9 cellular contexts compared by ENCODE assay signal in the genomic region with DNA sequence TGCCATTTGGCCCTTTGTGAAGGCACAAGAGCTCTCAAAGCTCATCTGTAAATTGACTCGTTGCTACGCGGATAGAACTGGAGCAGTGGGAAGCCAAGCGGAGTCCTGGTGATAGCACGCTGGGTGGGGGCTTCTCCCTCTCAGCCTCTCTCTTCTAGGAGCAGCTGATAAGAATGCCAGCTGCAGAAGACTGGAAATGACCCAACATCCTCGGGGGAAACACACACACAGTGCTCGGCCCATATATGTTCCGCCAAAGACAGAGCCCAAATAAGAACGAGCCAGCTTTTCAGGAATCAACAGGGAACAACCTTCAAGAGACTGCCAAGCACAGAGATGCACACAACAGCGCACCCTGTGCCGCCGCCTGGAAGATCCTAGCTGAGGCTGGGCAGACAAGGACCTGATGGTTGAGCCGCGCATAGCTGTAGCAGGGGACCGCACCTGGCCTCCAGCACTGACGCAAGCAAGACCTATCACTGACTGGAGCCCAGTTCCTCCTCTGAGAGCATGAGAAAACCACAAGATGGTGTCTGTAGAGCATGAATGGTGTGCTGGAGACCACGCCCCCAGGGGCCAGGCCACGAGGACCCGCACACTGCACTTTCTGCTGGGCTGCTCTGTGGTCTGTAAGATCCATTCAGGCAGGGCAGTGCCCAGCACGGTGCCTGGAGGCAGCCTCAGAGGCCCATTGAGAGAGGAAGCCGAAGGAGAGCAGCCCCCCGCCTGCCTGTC. TPM values are rescaled to one million over a fixed set of nuclear protein-coding genes. Genes with fewer than 3 reads are reported as not detected.
A peak's percentile ranks its signal among the peaks of the same experiment; 100 is the strongest.
DNase-seq lines count a peak whose midpoint lies in the region; ATAC-seq and TF ChIP-seq lines count a peak whose summit lies in the region.
"Had no signal": no experiment of that assay in that cellular context is flagged by ENCODE, and none has a peak within 500 bp of the region (broad histone marks: within the 10 kb centered on the region; RNA-seq: fewer than 3 reads in every experiment).

No MANE protein-coding gene starts in this region.

- H3K9ac ChIP-seq in endodermal cell (ENCODE audit: extremely low read depth, low read length, poor library complexity, severe bottlenecking) = peak overlapping the region; percentile 20
- H3K9ac ChIP-seq in trophoblast cell (ENCODE audit: low read length) = no peak overlapping the region

- ATAC-seq in GM21825 (IDR thresholded peaks at IDR 0.05; ENCODE audit: unreplicated experiment) (peak; percentile 32), left lobe of liver (no peak)

- TF ChIP-seq CTCF in endodermal cell (conservative IDR thresholded peaks at IDR 0.05) = no peak

- peaks cover 3% of the 10 kb centered on the region for H3K36me3 Mint-ChIP-seq in activated CD4-positive, alpha-beta T cell treated with anti-CD3 and anti-CD28 coated beads, Interleukin-2, amount 10 ng/mL, durations not matched to agents 7 days and 5 days (ENCODE audit: low read depth)
- no peaks in the 10 kb centered on the region for H3K36me3 Mint-ChIP-seq in endodermal cell (ENCODE audit: low read depth)

- H4K12ac ChIP-seq in trophoblast cell (ENCODE audit: low read depth, low read length) = no peak overlapping the region

- no peak overlapping the region for H3K23ac ChIP-seq in trophoblast cell (ENCODE audit: low read length)

- H3K27ac Mint-ChIP-seq in activated CD4-positive, alpha-beta T cell treated with anti-CD3 and anti-CD28 coated beads, Interleukin-2, amount 10 ng/mL, durations not matched to agents 7 days and 5 days = peak overlapping the region; percentile 88
- H3K27ac Mint-ChIP-seq in endodermal cell = peak overlapping the region; percentile 78

- H3K9me3 ChIP-seq in endodermal cell (ENCODE audit: control insufficient read depth, low read length) = no peaks in the 10 kb centered on the region
- H3K9me3 ChIP-seq in trophoblast cell (ENCODE audit: insufficient read depth, low read depth, low read length) = no peaks in the 10 kb centered on the region
- H3K9me3 ChIP-seq: SJSA1 had no signal

- TF ChIP-seq POLR2A in GM15510 (IDR thresholded peaks at IDR 0.05; ENCODE audit: borderline replicate concordance, extremely low read depth, insufficient read length) = peak; percentile 81

- H2AFZ ChIP-seq in trophoblast cell (ENCODE audit: insufficient read depth, low read length, poor library complexity) = peak overlapping the region; percentile 17

- H4K91ac ChIP-seq in trophoblast cell (ENCODE audit: low read depth, low read length) = no peak overlapping the region

- H3K18ac ChIP-seq in trophoblast cell (ENCODE audit: low read length) = no peak overlapping the region

- H3K79me1 ChIP-seq in trophoblast cell (ENCODE audit: low read length) = no peaks in the 10 kb centered on the region

- WGBS in endodermal cell (ENCODE audit: insufficient coverage in 1 of 2, insufficient read length in 1 of 2), 2 experiments = 88% methylated on average over 21 to 22 of the region's 22 CpGs
- no CpG with 5 or more reads among the region's 22 CpGs for WGBS in trophoblast cell (ENCODE audit: extremely low coverage, insufficient coverage, insufficient read length)

- peak overlapping the region; percentile 40 for H3K4ac ChIP-seq in trophoblast cell (ENCODE audit: low read depth, low read length)

- CTCF ChIA-PET in activated CD4-positive, alpha-beta T cell treated with anti-CD3 and anti-CD28 coated beads, Interleukin-2, amount 10 ng/mL, durations not matched to agents 7 days and 5 days (lab: Charles Lee) = interaction anchor here (0.6 to 1.9 kb wide), 8 partner anchors 10 to 214 kb away, joined by 3 to 4 read pairs (median 4); no protein-coding TSS in a partner anchor

- no peaks in the 10 kb centered on the region for H3K36me3 ChIP-seq in endodermal cell (ENCODE audit: control insufficient read depth, insufficient read depth, low read length)
- no peaks in the 10 kb centered on the region for H3K36me3 ChIP-seq in trophoblast cell (ENCODE audit: control insufficient read depth in 1 of 2, insufficient read depth in 2 of 2, low read length in 2 of 2)

- H3K9me3 Mint-ChIP-seq in activated CD4-positive, alpha-beta T cell treated with anti-CD3 and anti-CD28 coated beads, Interleukin-2, amount 10 ng/mL, durations not matched to agents 7 days and 5 days = no peaks in the 10 kb centered on the region
- no peaks in the 10 kb centered on the region for H3K9me3 Mint-ChIP-seq in endodermal cell

- peaks cover 90% of the 10 kb centered on the region for H3K4me1 Mint-ChIP-seq in activated CD4-positive, alpha-beta T cell treated with anti-CD3 and anti-CD28 coated beads, Interleukin-2, amount 10 ng/mL, durations not matched to agents 7 days and 5 days
- peaks cover 51% of the 10 kb centered on the region for H3K4me1 Mint-ChIP-seq in endodermal cell

- POLR2A ChIA-PET in activated CD4-positive, alpha-beta T cell treated with anti-CD3 and anti-CD28 coated beads, Interleukin-2, amount 10 ng/mL, durations not matched to agents 7 days and 5 days (lab: Charles Lee) = interaction anchor here (0.6 to 1.3 kb wide), 3 partner anchors 40 to 1500 kb away, joined by 3 to 5 read pairs (median 3); a partner anchor contains a TSS

- peak overlapping the region; percentile 58 for H3K4me3 Mint-ChIP-seq in activated CD4-positive, alpha-beta T cell treated with anti-CD3 and anti-CD28 coated beads, Interleukin-2, amount 10 ng/mL, durations not matched to agents 7 days and 5 days
- peak overlapping the region; percentile 15 for H3K4me3 Mint-ChIP-seq in endodermal cell

- no peak overlapping the region for H2BK12ac ChIP-seq in trophoblast cell (ENCODE audit: low read length)

- H3K14ac ChIP-seq in trophoblast cell (ENCODE audit: low read length) = no peak overlapping the region

- H3K4me3 ChIP-seq in endodermal cell (ENCODE audit: low read length) = no peak overlapping the region
- no peak overlapping the region for H3K4me3 ChIP-seq in trophoblast cell (ENCODE audit: low read depth, low read length)
- H3K4me3 ChIP-seq: SJSA1 had no signal

- H2AK5ac ChIP-seq in trophoblast cell (ENCODE audit: low read length) = no peak overlapping the region

- H3K4me1 ChIP-seq in endodermal cell (ENCODE audit: control insufficient read depth, insufficient read depth, low read length) = peaks cover 27% of the 10 kb centered on the region
- peaks cover 44 to 50% of the 10 kb centered on the region in 2 experiments for H3K4me1 ChIP-seq in trophoblast cell (ENCODE audit: control insufficient read depth in 1 of 2, insufficient read depth in 2 of 2, low read length in 2 of 2)

- H3K79me2 ChIP-seq in trophoblast cell (ENCODE audit: control insufficient read depth, insufficient read depth, low read length, poor library complexity) = peaks cover 15% of the 10 kb centered on the region

- no peaks in the 10 kb centered on the region for H3K27me3 Mint-ChIP-seq in activated CD4-positive, alpha-beta T cell treated with anti-CD3 and anti-CD28 coated beads, Interleukin-2, amount 10 ng/mL, durations not matched to agents 7 days and 5 days
- no peaks in the 10 kb centered on the region for H3K27me3 Mint-ChIP-seq in endodermal cell (ENCODE audit: insufficient read depth)

- H2BK5ac ChIP-seq in trophoblast cell (ENCODE audit: low read depth, low read length, poor library complexity) = no peak overlapping the region

- no peak overlapping the region for H3K4me2 ChIP-seq in trophoblast cell (ENCODE audit: low read length)

- DNase-seq in NAMALWA (ENCODE audit: low spot score) (peak; percentile 98), endodermal cell (no peak), trophoblast cell (peak in 1 of 2 donors; percentile 50), left lobe of liver (ENCODE audit: low spot score) (no peak), T1000 (lab: John Stamatoyannopoulos, UW) (no peak)
- peak; percentile 66 for DNase-seq in activated CD4-positive, alpha-beta T cell treated with anti-CD3 and anti-CD28 coated beads, Interleukin-2, amount 10 ng/mL, durations not matched to agents 7 days and 5 days

- H3K27me3 ChIP-seq in endodermal cell (ENCODE audit: control insufficient read depth, insufficient read depth, low read length, poor library complexity, severe bottlenecking) (no peaks in the 10 kb centered on the region), trophoblast cell (ENCODE audit: insufficient read depth, low read length) (no peaks in the 10 kb centered on the region)
- H3K27me3 ChIP-seq: SJSA1 had no signal

- no peak overlapping the region for H2BK120ac ChIP-seq in trophoblast cell (ENCODE audit: insufficient read depth, low read length, poor library complexity)

- no peak overlapping the region for H4K8ac ChIP-seq in trophoblast cell (ENCODE audit: low read depth, low read length)

- H3K27ac ChIP-seq in endodermal cell (ENCODE audit: low read depth, low read length) (no peak overlapping the region), trophoblast cell (ENCODE audit: low read depth, low read length) (no peak overlapping the region)
- H3K27ac ChIP-seq: SJSA1 had no signal

RNA-seq across cellular contexts. Expression of a gene that starts 16.0 kb away (rescaled TPM):
- 10 to 100 TPM; 40.6 to 43.1 TPM for total RNA-seq in activated CD4-positive, alpha-beta T cell treated with anti-CD3 and anti-CD28 coated beads, Interleukin-2, amount 10 ng/mL, durations not matched to agents 7 days and 5 days
- 10 to 100 TPM; 26.6 to 30.6 TPM for total RNA-seq in endodermal cell
- polyA plus RNA-seq in endodermal cell (2013, experiment 1 of 2) = 24.8 TPM
- 25.5 TPM for polyA plus RNA-seq in endodermal cell (2013, experiment 2 of 2)
- polyA plus RNA-seq in trophoblast cell (2013) = 101 TPM in 2 replicates
- 22.9 TPM for total RNA-seq in left lobe of liver

RNA-seq across cellular contexts. Expression of a gene that starts 39.7 kb away (rescaled TPM):
- total RNA-seq in activated CD4-positive, alpha-beta T cell treated with anti-CD3 and anti-CD28 coated beads, Interleukin-2, amount 10 ng/mL, durations not matched to agents 7 days and 5 days = 10 to 100 TPM; 14.6 to 15.6 TPM
- 10 to 100 TPM; 10.8 to 11.8 TPM for total RNA-seq in endodermal cell
- polyA plus RNA-seq in endodermal cell (2013, experiment 1 of 2) = 6.3 TPM
- polyA plus RNA-seq in endodermal cell (2013, experiment 2 of 2) = 7.2 TPM
- polyA plus RNA-seq in trophoblast cell (2013) = 10.5 and 11.2 TPM in 2 replicates
- total RNA-seq in left lobe of liver = 6.0 TPM

RNA-seq across cellular contexts. Expression of a gene that starts 46.0 kb away (rescaled TPM):
- 10 to 100 TPM; 57.9 to 62.2 TPM for total RNA-seq in activated CD4-positive, alpha-beta T cell treated with anti-CD3 and anti-CD28 coated beads, Interleukin-2, amount 10 ng/mL, durations not matched to agents 7 days and 5 days
- 10 to 100 TPM; 69.5 to 71.5 TPM for total RNA-seq in endodermal cell
- 57.2 TPM for polyA plus RNA-seq in endodermal cell (2013, experiment 1 of 2)
- 47.1 TPM for polyA plus RNA-seq in endodermal cell (2013, experiment 2 of 2)
- polyA plus RNA-seq in trophoblast cell (2013) = 48.8 and 49.6 TPM in 2 replicates
- 27.2 TPM for total RNA-seq in left lobe of liver

Comparison
In these comparisons a context has a peak if more than half of its experiments do, and no peak if none do; other contexts are left out.
1. DNase-seq: peak in NAMALWA (single experiment) and activated CD4-positive, alpha-beta T cell treated with anti-CD3 and anti-CD28 coated beads, Interleukin-2, amount 10 ng/mL, durations not matched to agents 7 days and 5 days (single experiment); none in endodermal cell (single experiment), left lobe of liver (single experiment) and T1000 (single experiment).